ENCODE assay signal across 8 cellular contexts in genomic region chr10:62037890-62038608, GRCh38.
DNase-seq lines count a peak whose midpoint lies in the region; ATAC-seq and TF ChIP-seq lines count a peak whose summit lies in the region.

No MANE protein-coding gene starts in this region.

- in situ Hi-C loops in ACHN (cut with HindIII; ENCODE audit: low pct_ligation_motif_present, low pct_unique_long_range_greater_than_20kb, low sequenced_read_pairs), result no loop called here

- H3K4me3 Mint-ChIP-seq in chondrocyte (ENCODE audit: unreplicated experiment), result peak overlapping the region; percentile 0
- peak overlapping the region; percentile 8 for H3K4me3 Mint-ChIP-seq in progenitor cell of endocrine pancreas (ENCODE audit: low read depth)

- peak; percentile 11 for ATAC-seq in GM18498 (IDR thresholded peaks at IDR 0.05; ENCODE audit: unreplicated experiment)
- no peak for ATAC-seq in GM19023 (IDR thresholded peaks at IDR 0.05; ENCODE audit: unreplicated experiment)
- no peak for ATAC-seq in HG03280 (IDR thresholded peaks at IDR 0.05; ENCODE audit: unreplicated experiment)

- H3K27ac Mint-ChIP-seq in chondrocyte (ENCODE audit: unreplicated experiment) (peak overlapping the region; percentile 94), progenitor cell of endocrine pancreas (peak overlapping the region; percentile 96)

- H3K4me1 Mint-ChIP-seq in chondrocyte (ENCODE audit: low read depth), result peaks cover 88% of the 10 kb centered on the region
- H3K4me1 Mint-ChIP-seq in progenitor cell of endocrine pancreas (ENCODE audit: low read depth), result peaks cover 44% of the 10 kb centered on the region

- H3K27me3 Mint-ChIP-seq in chondrocyte (ENCODE audit: low read depth), result no peaks in the 10 kb centered on the region
- H3K27me3 Mint-ChIP-seq in progenitor cell of endocrine pancreas, result no peaks in the 10 kb centered on the region

- no peaks in the 10 kb centered on the region for H3K9me3 Mint-ChIP-seq in chondrocyte (ENCODE audit: low read depth)
- H3K9me3 Mint-ChIP-seq in progenitor cell of endocrine pancreas (ENCODE audit: low read depth), result no peaks in the 10 kb centered on the region

- H3K36me3 Mint-ChIP-seq in chondrocyte (ENCODE audit: low read depth) (no peaks in the 10 kb centered on the region), progenitor cell of endocrine pancreas (ENCODE audit: insufficient read depth) (no peaks in the 10 kb centered on the region)

- DNase-seq in NCI-H146 treated with DMSO at 0.1 percent for 48 hours (lab: John Stamatoyannopoulos, UW; ENCODE audit: unreplicated experiment) (peak; percentile 43), chondrocyte (ENCODE audit: low spot score) (no peak), progenitor cell of endocrine pancreas (ENCODE audit: low spot score, unreplicated experiment) (no peak), ACHN (no peak), ecto neural progenitor cell (ENCODE audit: low spot score) (no peak)

- TF ChIP-seq CTCF in chondrocyte (IDR thresholded peaks at IDR 0.05), result no peak
- no peak for TF ChIP-seq CTCF in progenitor cell of endocrine pancreas (IDR thresholded peaks at IDR 0.05; ENCODE audit: unreplicated experiment)
